Comparison of ENCODE assay signal across 8 cellular contexts in the genomic region with DNA sequence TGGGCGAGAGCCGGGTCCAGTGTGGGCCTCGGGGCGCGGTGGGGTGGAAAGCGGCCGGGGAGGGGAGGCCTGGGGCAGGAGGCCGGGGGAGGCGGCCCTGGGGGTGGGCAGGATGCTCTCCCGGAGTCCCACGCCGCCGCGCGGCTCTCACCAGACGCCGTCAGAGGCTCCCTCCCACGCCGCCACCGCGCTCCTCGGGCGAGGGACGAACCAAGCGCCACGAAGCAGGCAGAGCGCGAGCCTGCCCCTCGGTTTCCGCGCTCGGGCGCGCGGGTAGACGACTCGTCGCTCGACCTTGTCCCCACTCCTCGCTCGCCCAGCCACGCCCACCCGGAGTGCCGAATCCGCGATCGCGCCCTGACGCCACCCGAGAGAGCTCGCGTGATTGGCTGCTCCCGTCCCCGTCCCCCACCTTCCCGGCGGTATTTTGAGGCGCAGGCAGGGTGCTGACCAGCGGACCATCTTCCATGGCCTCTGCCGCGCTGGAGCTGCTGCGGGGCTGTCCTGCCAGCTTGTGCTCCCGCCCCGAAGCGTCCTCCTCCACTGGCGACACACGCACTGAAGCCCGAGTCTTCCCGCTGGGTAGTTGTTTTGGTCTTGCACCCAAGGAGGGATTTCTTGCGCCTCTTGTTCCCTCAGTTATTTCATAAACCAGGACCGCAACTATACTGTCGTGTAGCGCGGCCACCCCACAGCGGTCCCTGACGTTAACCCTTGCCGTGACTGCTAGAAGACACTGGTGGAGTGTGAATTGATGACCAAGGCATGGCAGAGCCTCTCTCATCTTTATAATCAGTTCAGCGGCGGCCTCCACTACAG. TPM values are rescaled to one million over a fixed set of nuclear protein-coding genes. Genes with fewer than 3 reads are reported as not detected.
DNase-seq lines count a peak whose midpoint lies in the region; ATAC-seq, FAIRE-seq and TF ChIP-seq lines count a peak whose summit lies in the region.

A gene with protein sequence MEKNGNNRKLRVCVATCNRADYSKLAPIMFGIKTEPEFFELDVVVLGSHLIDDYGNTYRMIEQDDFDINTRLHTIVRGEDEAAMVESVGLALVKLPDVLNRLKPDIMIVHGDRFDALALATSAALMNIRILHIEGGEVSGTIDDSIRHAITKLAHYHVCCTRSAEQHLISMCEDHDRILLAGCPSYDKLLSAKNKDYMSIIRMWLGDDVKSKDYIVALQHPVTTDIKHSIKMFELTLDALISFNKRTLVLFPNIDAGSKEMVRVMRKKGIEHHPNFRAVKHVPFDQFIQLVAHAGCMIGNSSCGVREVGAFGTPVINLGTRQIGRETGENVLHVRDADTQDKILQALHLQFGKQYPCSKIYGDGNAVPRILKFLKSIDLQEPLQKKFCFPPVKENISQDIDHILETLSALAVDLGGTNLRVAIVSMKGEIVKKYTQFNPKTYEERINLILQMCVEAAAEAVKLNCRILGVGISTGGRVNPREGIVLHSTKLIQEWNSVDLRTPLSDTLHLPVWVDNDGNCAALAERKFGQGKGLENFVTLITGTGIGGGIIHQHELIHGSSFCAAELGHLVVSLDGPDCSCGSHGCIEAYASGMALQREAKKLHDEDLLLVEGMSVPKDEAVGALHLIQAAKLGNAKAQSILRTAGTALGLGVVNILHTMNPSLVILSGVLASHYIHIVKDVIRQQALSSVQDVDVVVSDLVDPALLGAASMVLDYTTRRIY (minus strand): TSS at position 279 of the 819 bp plus-strand sequence. CDS start 9,093 bp downstream, outside the sequence.

- no peaks in the 10 kb centered on the region; a peak in 1 of 5 replicates for H3K27me3 ChIP-seq in HepG2 (ENCODE audit: control insufficient read depth in 1 of 2, insufficient read depth in 2 of 2, low read length in 2 of 2)

- H3K4me1 ChIP-seq in HepG2 (ENCODE audit: insufficient read depth, low read length), result peaks cover 23% of the 10 kb centered on the region

- BruUV-seq in HepG2 (replicated peaks; lab: Mats Ljungman, UMichigan), result no TSS peak

- peaks cover 23% of the 10 kb centered on the region for H3K79me2 ChIP-seq in HepG2 (ENCODE audit: insufficient read depth, low read length)

- peak; percentile 31; the same call in 1 of the 2 replicates for TF ChIP-seq RAD21 in HepG2 (CRISPR knock-in tag; IDR thresholded peaks at IDR 0.05)

- TF ChIP-seq POLR2A in GM19193 (IDR thresholded peaks at IDR 0.05; ENCODE audit: extremely low read depth, insufficient read depth, insufficient read length), result peak; percentile 87
- peak; percentile 98 to 99 for TF ChIP-seq POLR2A in HepG2 (IDR thresholded peaks at IDR 0.05; ENCODE audit: insufficient read depth in 1 of 2, low read depth in 2 of 2, low read length in 2 of 2)

- H3K4me1 Mint-ChIP-seq in activated CD4-positive, alpha-beta memory T cell treated with anti-CD3 and anti-CD28 coated beads for 36 hours (ENCODE audit: low read depth), result peaks cover 14% of the 10 kb centered on the region

- H3K4me3 Mint-ChIP-seq in activated CD4-positive, alpha-beta memory T cell treated with anti-CD3 and anti-CD28 coated beads for 36 hours, result peak within 1 kb of the TSS; percentile 96

- TF ChIP-seq CTCF in HepG2 (CRISPR knock-in tag; IDR thresholded peaks at IDR 0.05), result peak; percentile 16; the same call in 1 of the 2 replicates

- intact Hi-C loops in activated CD4-positive, alpha-beta memory T cell treated with anti-CD3 and anti-CD28 coated beads for 36 hours (cut with micrococcal nuclease), result loop anchor here (1.0 to 2.0 kb wide), 2 partner anchors 68 to 142 kb away; partner anchors contain the start of genes CLTA and RNF38
- intact Hi-C loops in HepG2 (cut with micrococcal nuclease; ENCODE audit: unreplicated experiment), result loop anchor here (1.0 kb wide), 1 partner anchor 56 kb away; no protein-coding TSS in a partner anchor

- H3K27me3 Mint-ChIP-seq in activated CD4-positive, alpha-beta memory T cell treated with anti-CD3 and anti-CD28 coated beads for 36 hours, result no peaks in the 10 kb centered on the region

- peak; percentile 95 for ATAC-seq in HG03432 (IDR thresholded peaks at IDR 0.05; ENCODE audit: unreplicated experiment)
- peak; percentile 94 for ATAC-seq in HepG2

- H3K4me3 ChIP-seq in HepG2 (replicated peaks in 1 of 3; ENCODE audit: insufficient read depth in 1 of 3, low read depth in 2 of 3, low read length in 3 of 3), result peak within 1 kb of the TSS; percentile 72 to 85 (median 75)

- no peak within 1 kb of the TSS for H2AFZ ChIP-seq in HepG2 (ENCODE audit: low read length)

- no peaks in the 10 kb centered on the region for H3K9me3 Mint-ChIP-seq in activated CD4-positive, alpha-beta memory T cell treated with anti-CD3 and anti-CD28 coated beads for 36 hours

- H3K27ac ChIP-seq in HepG2 (ENCODE audit: extremely low read length, insufficient read depth, low read length), result peak within 1 kb of the TSS; percentile 83

- H3K9me3 ChIP-seq in HepG2 (ENCODE audit: low read length), result no peaks in the 10 kb centered on the region

- no peaks in the 10 kb centered on the region for H3K36me3 ChIP-seq in HepG2 (replicated peaks in 1 of 2; ENCODE audit: control insufficient read depth in 1 of 2, insufficient read depth in 2 of 2, low read length in 2 of 2)

- POLR2A ChIA-PET in activated CD4-positive, alpha-beta memory T cell treated with anti-CD3 and anti-CD28 coated beads for 36 hours (lab: Charles Lee), result interaction anchor here (0.6 to 1.7 kb wide), 6 partner anchors 8 to 1762 kb away, joined by 3 to 6 read pairs (median 3); partner anchors contain the start of gene CLTA
- POLR2A ChIA-PET in HepG2 (lab: Yijun Ruan, JAX), result interaction anchor here (0.7 to 2.3 kb wide), 21 partner anchors 8 to 444 kb away, joined by 3 to 23 read pairs (median 4); partner anchors contain the start of genes CLTA, HINT2 and RNF38

- peak within 1 kb of the TSS; percentile 82 for H3K9ac ChIP-seq in HepG2 (ENCODE audit: insufficient read depth, low read depth, low read length)

- H3K27ac Mint-ChIP-seq in activated CD4-positive, alpha-beta memory T cell treated with anti-CD3 and anti-CD28 coated beads for 36 hours, result peak within 1 kb of the TSS; percentile 80

- H3K4me2 ChIP-seq in HepG2 (ENCODE audit: low read depth, low read length), result peak within 1 kb of the TSS; percentile 87

- CTCF ChIA-PET in activated CD4-positive, alpha-beta memory T cell treated with anti-CD3 and anti-CD28 coated beads for 36 hours (lab: Charles Lee), result interaction anchor here (1.3 to 2.0 kb wide), 3 partner anchors 11 to 70 kb away, joined by 3 to 12 read pairs (median 5); partner anchors contain the start of gene CLTA
- CTCF ChIA-PET in HepG2 (lab: Yijun Ruan, JAX; ENCODE audit: low intra/inter-chr PET ratio, low total read pairs), result no interaction called here

- H4K20me1 ChIP-seq in HepG2 (ENCODE audit: insufficient read depth, low read length), result no peaks in the 10 kb centered on the region

- WGBS in HepG2 (ENCODE audit: low lambda C conversion rate), result 1% methylated on average over 19 of the region's 78 CpGs

- peak; percentile 97 for DNase-seq in AG20443 (ENCODE audit: low spot score)
- DNase-seq in NCI-H748 (lab: John Stamatoyannopoulos, UW; ENCODE audit: unreplicated experiment), result peak; percentile 92
- peak; percentile 98 for DNase-seq in activated CD4-positive, alpha-beta memory T cell treated with anti-CD3 and anti-CD28 coated beads for 36 hours
- DNase-seq in dermis microvascular lymphatic vessel endothelial cell (ENCODE audit: low read depth in 2 of 2), result peak; percentile 88 to 95
- peak; percentile 89 for DNase-seq in HepG2 (ENCODE audit: low spot score)
- DNase-seq in stimulated activated CD4-positive, alpha-beta T cell treated with anti-CD3 and anti-CD28 coated beads, Interleukin-2, amount 100 ng/mL, for 48 hours, result peak; percentile 97 to 98

- FAIRE-seq in HepG2 (lab: Jason Lieb, UNC), result peak; percentile 80

- H3K36me3 Mint-ChIP-seq in activated CD4-positive, alpha-beta memory T cell treated with anti-CD3 and anti-CD28 coated beads for 36 hours, result no peaks in the 10 kb centered on the region

- in situ Hi-C loops in HepG2 (cut with HindIII; ENCODE audit: extremely low pct_ligation_motif_present, low pct_unique_long_range_greater_than_20kb), result no loop called here

- peak in 1 of 2 experiments; percentile 8; a peak in 1 of 4 replicates for TF ChIP-seq EP300 in HepG2 (IDR thresholded peaks at IDR 0.05; ENCODE audit: low read depth in 2 of 2, low read length in 2 of 2)
- peak; percentile 36; the same call in 1 of the 2 replicates for TF ChIP-seq EP300 in HepG2 (CRISPR knock-in tag; IDR thresholded peaks at IDR 0.05; ENCODE audit: borderline replicate concordance)

TF ChIP-seq in HepG2, 621 proteins besides CTCF, POLR2A, EP300 and RAD21 (continues in another document):
- TF ChIP-seq ZNF230 (CRISPR knock-in tag; IDR thresholded peaks at IDR 0.05), result 0 out of 2 replicates have a peak, but pooled peaks have one; percentile 78
- TF ChIP-seq MEIS2 (CRISPR knock-in tag; IDR thresholded peaks at IDR 0.05), result no peak; the same call in 1 of the 2 replicates
- TF ChIP-seq RNF2 (conservative IDR thresholded peaks at IDR 0.05; ENCODE audit: low read depth), result peak; percentile 65; the same call in 1 of the 2 replicates

RNA-seq across cellular contexts. Expression of the gene that starts here (rescaled TPM):
- 10 to 100 TPM; 19.2 to 20.5 TPM for total RNA-seq in activated CD4-positive, alpha-beta memory T cell treated with anti-CD3 and anti-CD28 coated beads for 36 hours
- 11.3 and 11.5 TPM in 2 replicates for total RNA-seq in dermis microvascular lymphatic vessel endothelial cell
- total RNA-seq in HepG2 (2016; rRNA removed; fragmentation: Illumina TruSeq; extraction: Trizol), result 24.1 and 38.8 TPM in 2 replicates
- 4.5 and 5.6 TPM in 2 replicates for total RNA-seq in HepG2 (2016; cell fraction: cytosol; rRNA removed; fragmentation: Illumina TruSeq; extraction: Trizol; ENCODE audit: low read depth)
- 25.0 and 37.4 TPM in 2 replicates for total RNA-seq in HepG2 (2016; cell fraction: insoluble cytoplasmic fraction; rRNA removed; fragmentation: Illumina TruSeq; extraction: Trizol)
- 7.5 and 7.7 TPM in 2 replicates for total RNA-seq in HepG2 (2016; cell fraction: membrane; rRNA removed; fragmentation: Illumina TruSeq; extraction: Trizol)
- total RNA-seq in HepG2 (2016; cell fraction: nucleus; rRNA removed; fragmentation: Illumina TruSeq; extraction: Trizol), result 13.4 and 14.4 TPM in 2 replicates
- polyA plus RNA-seq in HepG2 (2011; rRNA removed), result 15.9 and 16.1 TPM in 2 replicates
- 15.4 and 20.4 TPM in 2 replicates for polyA plus RNA-seq in HepG2 (2011; cell fraction: cytosol; rRNA removed)
- polyA plus RNA-seq in HepG2 (2011; cell fraction: nucleus; rRNA removed), result 7.7 and 9.8 TPM in 2 replicates
- polyA plus RNA-seq in HepG2 (2012), result 13.6 and 14.9 TPM in 2 replicates
- 0.58 and 0.62 TPM in 2 replicates for polyA plus RNA-seq in HepG2 (2016; cell fraction: cytosol; fragmentation: Illumina TruSeq; extraction: Trizol; ENCODE audit: low read depth)
- 27.2 and 28.0 TPM in 2 replicates for polyA plus RNA-seq in HepG2 (2016; cell fraction: insoluble cytoplasmic fraction; fragmentation: Illumina TruSeq; extraction: Trizol; ENCODE audit: low read depth)
- 2.4 and 2.7 TPM in 2 replicates for polyA plus RNA-seq in HepG2 (2016; cell fraction: membrane; fragmentation: Illumina TruSeq; extraction: Trizol; ENCODE audit: low read depth)
- 15.6 TPM in 2 replicates for polyA plus RNA-seq in HepG2 (2016; cell fraction: nucleus; fragmentation: Illumina TruSeq; extraction: Trizol; ENCODE audit: insufficient read depth, low read depth)
- 51.9 and 55.1 TPM in 2 replicates for polyA minus RNA-seq in HepG2 (2011; rRNA and poly(A)+ RNA removed; ENCODE audit: low replicate concordance)
- polyA minus RNA-seq in HepG2 (2011; cell fraction: cytosol; rRNA and poly(A)+ RNA removed), result 24.8 and 24.9 TPM in 2 replicates
- polyA minus RNA-seq in HepG2 (2011; cell fraction: nucleus; rRNA and poly(A)+ RNA removed), result 16.0 and 19.8 TPM in 2 replicates

Comparison
In these comparisons a context has a peak if more than half of its experiments do, and no peak if none do; other contexts are left out.
1. Peak in every context shown above with its lines: DNase-seq, ATAC-seq, H3K4me3 ChIP-seq and H3K27ac ChIP-seq.